ENCODE assay signal across 2 cellular contexts in genomic region chr6:148967546-148967945, GRCh38.
TF ChIP-seq lines count a peak whose summit lies in the region.

No MANE protein-coding gene starts in this region.

TF ChIP-seq in GM23338, 12 proteins besides CTCF, POLR2A, EP300 and RAD21:
- TF ChIP-seq JUNB (IDR thresholded peaks at IDR 0.05; ENCODE audit: unreplicated experiment) (no peak), STAT1 (IDR thresholded peaks at IDR 0.05; ENCODE audit: unreplicated experiment) (no peak), EZH2 (IDR thresholded peaks at IDR 0.05; ENCODE audit: low read depth, unreplicated experiment) (no peak), POLR2AphosphoS5 (IDR thresholded peaks at IDR 0.05; ENCODE audit: low read depth) (no peak), REST (IDR thresholded peaks at IDR 0.05; ENCODE audit: unreplicated experiment) (no peak), CREB1 (CRISPR knock-in tag; IDR thresholded peaks at IDR 0.05; ENCODE audit: low read depth) (no peak), ZNF331 (CRISPR knock-in tag; IDR thresholded peaks at IDR 0.05; ENCODE audit: low read depth) (no peak), NANOG (IDR thresholded peaks at IDR 0.05; ENCODE audit: borderline replicate concordance) (no peak), ZNF114 (CRISPR knock-in tag; IDR thresholded peaks at IDR 0.05) (no peak), ZNF462 (CRISPR knock-in tag; IDR thresholded peaks at IDR 0.05) (no peak), EZH2phosphoT487 (IDR thresholded peaks at IDR 0.05; ENCODE audit: unreplicated experiment) (no peak), ETS1 (IDR thresholded peaks at IDR 0.05) (no peak)

TF ChIP-seq in H1, 55 proteins besides CTCF, POLR2A, EP300 and RAD21:
- TF ChIP-seq ASH2L (IDR thresholded peaks at IDR 0.05; ENCODE audit: low read length) (no peak), KDM1A (IDR thresholded peaks at IDR 0.05; ENCODE audit: borderline replicate concordance, low read length) (0 out of 2 replicates have a peak, but pooled peaks have one; percentile 57), MAX (IDR thresholded peaks at IDR 0.05) (peak; percentile 65), RBBP5 (IDR thresholded peaks at IDR 0.05; ENCODE audit: borderline replicate concordance, low read depth, low read length) (no peak), KDM5A (IDR thresholded peaks at IDR 0.05; ENCODE audit: low read length) (no peak)
